Comparison of ENCODE assay signal across 19 cellular contexts in the genomic region with DNA sequence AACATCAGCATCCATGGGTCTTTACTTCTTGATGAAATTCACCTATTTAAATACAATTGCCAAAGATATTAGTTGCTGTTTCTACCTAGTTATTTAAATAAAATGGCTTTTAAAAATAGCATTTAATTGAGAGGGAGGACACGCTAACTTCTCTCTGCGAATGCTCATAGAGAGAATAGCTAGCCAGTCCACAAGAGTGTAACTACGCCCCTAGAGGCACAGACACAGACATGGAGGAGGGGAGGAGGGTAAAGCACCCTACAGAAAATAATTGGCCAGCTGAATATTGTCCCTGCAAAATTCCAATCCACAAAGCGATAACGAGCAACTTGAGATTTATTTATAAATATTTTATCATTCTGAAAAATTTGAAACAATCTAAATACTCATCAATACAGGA.
DNase-seq lines count a peak whose midpoint lies in the region; ATAC-seq and TF ChIP-seq lines count a peak whose summit lies in the region.
"Had no signal": no experiment of that assay in that cellular context is flagged by ENCODE, and none has a peak within 500 bp of the region (broad histone marks: within the 10 kb centered on the region; RNA-seq: fewer than 3 reads in every experiment).

No MANE protein-coding gene starts in this region.

- no peaks in the 10 kb centered on the region for H4K20me1 ChIP-seq in HCT116 (ENCODE audit: insufficient read depth)

- TF ChIP-seq CTCF in GM12864 (IDR thresholded peaks at IDR 0.05; ENCODE audit: low read depth, low read length, missing control alignments), result peak; percentile 51
- peak in 2 of 3 experiments; percentile 25 to 36; a peak in 1 of 6 replicates for TF ChIP-seq CTCF in HCT116 (IDR thresholded peaks at IDR 0.05 in 2 of 3, conservative IDR thresholded peaks at IDR 0.05 in 1 of 3; ENCODE audit: borderline replicate concordance in 1 of 3, insufficient read depth in 1 of 3, low read depth in 2 of 3, low read length in 2 of 3)

- no peaks in the 10 kb centered on the region for H3K9me3 ChIP-seq in HCT116 (ENCODE audit: control insufficient read depth in 1 of 2, insufficient read depth in 1 of 2, low read depth in 1 of 2, low read length in 2 of 2)
- H3K9me3 ChIP-seq: ovary, transverse colon had no signal

- H2AFZ ChIP-seq in HCT116 (ENCODE audit: low read depth, low read length, poor library complexity, severe bottlenecking), result no peak overlapping the region

- H3K27ac ChIP-seq in HCT116 (ENCODE audit: low read depth, low read length), result no peak overlapping the region
- H3K27ac ChIP-seq: ovary, transverse colon had no signal

- H3K27ac Mint-ChIP-seq in naive B cell, result peak overlapping the region; percentile 35 to 69 (median 52)
- H3K27ac Mint-ChIP-seq: activated CD4-positive, alpha-beta T cell treated with anti-CD3 and anti-CD28 coated beads, Interleukin-2, amount 10 ng/mL, durations not matched to agents 7 days and 5 days; activated CD8-positive, alpha-beta memory T cell treated with anti-CD3 and anti-CD28 coated beads, Interleukin-2, amount 10 ng/mL, durations not matched to agents 7 days and 5 days; activated naive CD8-positive, alpha-beta T cell treated with anti-CD3 and anti-CD28 coated beads for 36 hours; natural killer cell had no signal

- BruUV-seq in HCT116 (replicated peaks; lab: Mats Ljungman, UMichigan), result no TSS peak

- H3K4me2 ChIP-seq in HCT116 (ENCODE audit: low read length), result no peak overlapping the region

- intact Hi-C loops in HCT116 (cut with micrococcal nuclease), result no loop called here

- no peaks in the 10 kb centered on the region for H3K9me2 ChIP-seq in HCT116 (ENCODE audit: insufficient read depth)

- no peak for TF ChIP-seq RAD21 in HCT116 (IDR thresholded peaks at IDR 0.05; ENCODE audit: low read depth)

- H3K27me3 ChIP-seq in HCT116 (ENCODE audit: insufficient read depth, low read length), result peaks cover 6% of the 10 kb centered on the region; the same call in 1 of the 2 replicates
- H3K27me3 ChIP-seq: ovary, transverse colon had no signal

- H3K9ac ChIP-seq in HCT116 (ENCODE audit: low read length), result no peak overlapping the region

- peaks cover 3 to 7% of the 10 kb centered on the region in 2 donors for H3K36me3 Mint-ChIP-seq in naive B cell
- H3K36me3 Mint-ChIP-seq: activated naive CD8-positive, alpha-beta T cell treated with anti-CD3 and anti-CD28 coated beads for 36 hours; natural killer cell had no signal

- no peaks in the 10 kb centered on the region for H3K79me2 ChIP-seq in HCT116 (ENCODE audit: insufficient read depth, low read length)

- peak; percentile 82 for ATAC-seq in HCT116
- ATAC-seq in naive B cell (ENCODE audit: low read depth in 2 of 2), result no peak
- no peak for ATAC-seq in HG02938 (IDR thresholded peaks at IDR 0.05; ENCODE audit: unreplicated experiment)
- ATAC-seq in GM18861 (IDR thresholded peaks at IDR 0.05; ENCODE audit: unreplicated experiment), result no peak
- ATAC-seq: activated CD8-positive, alpha-beta memory T cell treated with anti-CD3 and anti-CD28 coated beads, Interleukin-2, amount 10 ng/mL, durations not matched to agents 7 days and 5 days; natural killer cell; Right ventricle myocardium inferior; sciatic nerve had no signal

- peak overlapping the region in 1 of 8 donors; percentile 24 for H3K4me3 Mint-ChIP-seq in naive B cell
- H3K4me3 Mint-ChIP-seq: activated CD4-positive, alpha-beta T cell treated with anti-CD3 and anti-CD28 coated beads, Interleukin-2, amount 10 ng/mL, durations not matched to agents 7 days and 5 days; activated CD8-positive, alpha-beta memory T cell treated with anti-CD3 and anti-CD28 coated beads, Interleukin-2, amount 10 ng/mL, durations not matched to agents 7 days and 5 days; activated naive CD8-positive, alpha-beta T cell treated with anti-CD3 and anti-CD28 coated beads for 36 hours; natural killer cell had no signal

- CTCF ChIA-PET in HCT116 (lab: Charles Lee), result interaction anchor here (1.1 to 1.9 kb wide), 2 partner anchors 15 kb away, joined by 3 to 11 read pairs; no protein-coding TSS in a partner anchor

- H3K4me3 ChIP-seq in GM12864 (ENCODE audit: low read depth, low read length), result no peak overlapping the region
- no peak overlapping the region for H3K4me3 ChIP-seq in HCT116 (replicated peaks in 1 of 2; ENCODE audit: low read depth in 1 of 2, low read length in 2 of 2)
- H3K4me3 ChIP-seq: ovary, transverse colon had no signal

- no peaks in the 10 kb centered on the region for H3K4me1 ChIP-seq in HCT116 (ENCODE audit: control insufficient read depth in 1 of 2, insufficient read depth in 2 of 2, low read length in 2 of 2)
- H3K4me1 ChIP-seq: transverse colon had no signal

- H3K27me3 Mint-ChIP-seq in naive B cell, result no peaks in the 10 kb centered on the region

- TF ChIP-seq POLR2A in HCT116 (IDR thresholded peaks at IDR 0.05; ENCODE audit: borderline replicate concordance, extremely low read depth, insufficient read depth, insufficient read length), result no peak

- DNase-seq in GM12864 (ENCODE audit: low read depth), result no peak
- no peak for DNase-seq in HCT116 (ENCODE audit: low read depth, low spot score)
- DNase-seq in SK-MEL-5 (ENCODE audit: low read depth, low spot score), result peak; percentile 38
- DNase-seq in naive B cell, result no peak
- DNase-seq in NCI-H2029 treated with DMSO at 0.1 percent for 48 hours (lab: John Stamatoyannopoulos, UW), result no peak
- no peak for DNase-seq in HUDEP-2 (lab: John Stamatoyannopoulos, UW; ENCODE audit: unreplicated experiment in 76 of 76)
- DNase-seq: activated CD4-positive, alpha-beta T cell treated with anti-CD3 and anti-CD28 coated beads, Interleukin-2, amount 10 ng/mL, durations not matched to agents 7 days and 5 days; activated CD8-positive, alpha-beta memory T cell treated with anti-CD3 and anti-CD28 coated beads, Interleukin-2, amount 10 ng/mL, durations not matched to agents 7 days and 5 days; activated naive CD8-positive, alpha-beta T cell treated with anti-CD3 and anti-CD28 coated beads for 36 hours; AML-193; natural killer cell; NCI-H1417; NCI-H524 treated with DMSO at 0.1 percent for 48 hours; ovary; transverse colon had no signal

- H3K9me3 Mint-ChIP-seq in naive B cell, result peaks cover 0 to 10% (median 8%) of the 10 kb centered on the region in 7 donors
- H3K9me3 Mint-ChIP-seq: activated naive CD8-positive, alpha-beta T cell treated with anti-CD3 and anti-CD28 coated beads for 36 hours; natural killer cell had no signal

- H3K4me1 Mint-ChIP-seq in naive B cell, result peaks cover 48 to 68% (median 50%) of the 10 kb centered on the region in 3 donors
- H3K4me1 Mint-ChIP-seq: natural killer cell had no signal

- no peaks in the 10 kb centered on the region for H3K36me3 ChIP-seq in HCT116 (ENCODE audit: control insufficient read depth in 1 of 2, insufficient read depth in 2 of 2, low read length in 2 of 2)
- H3K36me3 ChIP-seq: ovary, transverse colon had no signal

- in situ Hi-C loops in SK-MEL-5 (cut with HindIII; ENCODE audit: low pct_unique_long_range_greater_than_20kb, low sequenced_read_pairs), result no loop called here

- RAD21 ChIA-PET in HCT116 (lab: Charles Lee; ENCODE audit: low non-redundant PET in 1 of 2, low total read pairs in 2 of 2, uncharacterized antibody in 2 of 2, unreplicated experiment in 2 of 2), result interaction anchor here in 1 of 2 experiments (1.1 kb wide), 1 partner anchor 15 kb away, joined by 3 read pairs; no protein-coding TSS in a partner anchor

- POLR2A ChIA-PET in HCT116 (lab: Charles Lee), result no interaction called here

TF ChIP-seq in HCT116, 20 proteins besides CTCF, POLR2A, EP300 and RAD21 (continues in another document):
- TF ChIP-seq, protein P1, sequence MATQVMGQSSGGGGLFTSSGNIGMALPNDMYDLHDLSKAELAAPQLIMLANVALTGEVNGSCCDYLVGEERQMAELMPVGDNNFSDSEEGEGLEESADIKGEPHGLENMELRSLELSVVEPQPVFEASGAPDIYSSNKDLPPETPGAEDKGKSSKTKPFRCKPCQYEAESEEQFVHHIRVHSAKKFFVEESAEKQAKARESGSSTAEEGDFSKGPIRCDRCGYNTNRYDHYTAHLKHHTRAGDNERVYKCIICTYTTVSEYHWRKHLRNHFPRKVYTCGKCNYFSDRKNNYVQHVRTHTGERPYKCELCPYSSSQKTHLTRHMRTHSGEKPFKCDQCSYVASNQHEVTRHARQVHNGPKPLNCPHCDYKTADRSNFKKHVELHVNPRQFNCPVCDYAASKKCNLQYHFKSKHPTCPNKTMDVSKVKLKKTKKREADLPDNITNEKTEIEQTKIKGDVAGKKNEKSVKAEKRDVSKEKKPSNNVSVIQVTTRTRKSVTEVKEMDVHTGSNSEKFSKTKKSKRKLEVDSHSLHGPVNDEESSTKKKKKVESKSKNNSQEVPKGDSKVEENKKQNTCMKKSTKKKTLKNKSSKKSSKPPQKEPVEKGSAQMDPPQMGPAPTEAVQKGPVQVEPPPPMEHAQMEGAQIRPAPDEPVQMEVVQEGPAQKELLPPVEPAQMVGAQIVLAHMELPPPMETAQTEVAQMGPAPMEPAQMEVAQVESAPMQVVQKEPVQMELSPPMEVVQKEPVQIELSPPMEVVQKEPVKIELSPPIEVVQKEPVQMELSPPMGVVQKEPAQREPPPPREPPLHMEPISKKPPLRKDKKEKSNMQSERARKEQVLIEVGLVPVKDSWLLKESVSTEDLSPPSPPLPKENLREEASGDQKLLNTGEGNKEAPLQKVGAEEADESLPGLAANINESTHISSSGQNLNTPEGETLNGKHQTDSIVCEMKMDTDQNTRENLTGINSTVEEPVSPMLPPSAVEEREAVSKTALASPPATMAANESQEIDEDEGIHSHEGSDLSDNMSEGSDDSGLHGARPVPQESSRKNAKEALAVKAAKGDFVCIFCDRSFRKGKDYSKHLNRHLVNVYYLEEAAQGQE (IDR thresholded peaks at IDR 0.05; ENCODE audit: low read depth), result no peak
- TF ChIP-seq ZNF274 (IDR thresholded peaks at IDR 0.05; ENCODE audit: low read depth, low read length) (no peak), JUND (IDR thresholded peaks at IDR 0.05) (no peak), CEBPB (IDR thresholded peaks at IDR 0.05; ENCODE audit: low read depth) (no peak), YY1 (IDR thresholded peaks at IDR 0.05; ENCODE audit: extremely low read depth, insufficient replicate concordance, low read depth, low read length) (no peak), FOSL1 (IDR thresholded peaks at IDR 0.05; ENCODE audit: low read depth) (no peak), SIN3A (IDR thresholded peaks at IDR 0.05; ENCODE audit: low read depth) (no peak), TCF7L2 (IDR thresholded peaks at IDR 0.05; ENCODE audit: borderline replicate concordance, extremely low read depth, insufficient read depth, insufficient read length) (no peak), POLR2AphosphoS5 (IDR thresholded peaks at IDR 0.05; ENCODE audit: low read depth, low read length) (no peak), EZH2phosphoT487 (IDR thresholded peaks at IDR 0.05; ENCODE audit: borderline replicate concordance) (no peak)
- TF ChIP-seq, protein P2, sequence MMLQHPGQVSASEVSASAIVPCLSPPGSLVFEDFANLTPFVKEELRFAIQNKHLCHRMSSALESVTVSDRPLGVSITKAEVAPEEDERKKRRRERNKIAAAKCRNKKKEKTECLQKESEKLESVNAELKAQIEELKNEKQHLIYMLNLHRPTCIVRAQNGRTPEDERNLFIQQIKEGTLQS (IDR thresholded peaks at IDR 0.05), result no peak
